22 cellular contexts compared by ENCODE assay signal in genomic region chrX:133987188-133987587, GRCh38.
"Had no signal": no experiment of that assay in that cellular context is flagged by ENCODE, and none has a peak within 500 bp of the region (broad histone marks: within the 10 kb centered on the region; RNA-seq: fewer than 3 reads in every experiment).

No MANE protein-coding gene starts in this region.

- H3K27ac ChIP-seq: dorsolateral prefrontal cortex, heart left ventricle, left ventricle myocardium inferior, lower lobe of right lung, parathyroid adenoma, psoas muscle, spleen, upper lobe of left lung, uterus had no signal

- H3K9me3 ChIP-seq: heart left ventricle, left ventricle myocardium inferior, lower lobe of right lung, psoas muscle, spleen, upper lobe of left lung, uterus had no signal

- H3K36me3 Mint-ChIP-seq: memory B cell, naive B cell had no signal

- H3K79me2 ChIP-seq: parathyroid adenoma had no signal

- H3K36me3 ChIP-seq: heart left ventricle, left ventricle myocardium inferior, lower lobe of right lung, spleen, upper lobe of left lung, uterus had no signal

- H3K4me3 Mint-ChIP-seq: central memory CD8-positive, alpha-beta T cell; memory B cell; naive B cell had no signal

- H3K4me1 Mint-ChIP-seq: central memory CD8-positive, alpha-beta T cell; memory B cell had no signal

- H3K4me3 ChIP-seq: dorsolateral prefrontal cortex, heart left ventricle, left ventricle myocardium inferior, lower lobe of right lung, psoas muscle, spleen, upper lobe of left lung, uterus had no signal

- H3K27ac Mint-ChIP-seq: memory B cell had no signal

- DNase-seq: cortex of kidney; dorsolateral prefrontal cortex; effector CD8-positive, alpha-beta T cell; foreskin melanocyte; heart left ventricle; hippocampal formation; islet precursor cell; left ventricle myocardium inferior; lower lobe of right lung; naive B cell; nucleus accumbens; psoas muscle; retina; spleen; stimulated activated CD4-positive, alpha-beta T cell treated with anti-CD3 and anti-CD28 coated beads, Interleukin-2, amount 100 ng/mL, for 24 hours; stimulated activated naive CD4-positive, alpha-beta T cell treated with Interleukin-2 at 50 U/mL for 16 hours; upper lobe of left lung; uterus had no signal

- H2AFZ ChIP-seq: parathyroid adenoma had no signal

- H3K4me1 ChIP-seq: lower lobe of right lung, parathyroid adenoma, psoas muscle had no signal

- H3K9me3 Mint-ChIP-seq: central memory CD8-positive, alpha-beta T cell; memory B cell had no signal

- ATAC-seq: heart left ventricle, lower lobe of right lung, psoas muscle, sciatic nerve had no signal

- H3K9ac ChIP-seq: parathyroid adenoma had no signal
